Comparison of ENCODE assay signal across 8 cellular contexts in genomic region chr1:206935491-206936067, GRCh38. TPM values are rescaled to one million over a fixed set of nuclear protein-coding genes. Genes with fewer than 3 reads are reported as not detected.
DNase-seq lines count a peak whose midpoint lies in the region; ATAC-seq, FAIRE-seq and TF ChIP-seq lines count a peak whose summit lies in the region.

No MANE protein-coding gene starts in this region.

- peak; percentile 76 for ATAC-seq in activated CD4-positive, alpha-beta T cell treated with anti-CD3 and anti-CD28 coated beads for 36 hours
- peak; percentile 64 for ATAC-seq in GM12878
- no peak for ATAC-seq in lung (ENCODE audit: insufficient read depth, low FRiP score)
- no peak for ATAC-seq in HG03108 (IDR thresholded peaks at IDR 0.05; ENCODE audit: unreplicated experiment)
- ATAC-seq in HG02571 (IDR thresholded peaks at IDR 0.05; ENCODE audit: unreplicated experiment), result no peak
- ATAC-seq in HG02852 (IDR thresholded peaks at IDR 0.05; ENCODE audit: unreplicated experiment), result no peak

- no peak overlapping the region for H3K4me3 Mint-ChIP-seq in activated CD4-positive, alpha-beta T cell treated with anti-CD3 and anti-CD28 coated beads for 36 hours

- H3K9ac ChIP-seq in OCI-LY3 (ENCODE audit: low read length) (no peak overlapping the region), GM12878 (ENCODE audit: control insufficient read depth, insufficient read depth, low read length) (no peak overlapping the region)

- H3K4me3 ChIP-seq in OCI-LY3 (ENCODE audit: low read length) (no peak overlapping the region), GM12878 (no peak overlapping the region), lung (no peak overlapping the region)

- H3K36me3 Mint-ChIP-seq in activated CD4-positive, alpha-beta T cell treated with anti-CD3 and anti-CD28 coated beads for 36 hours (ENCODE audit: low read depth), result no peaks in the 10 kb centered on the region

- FAIRE-seq in GM12878 (lab: Jason Lieb, UNC), result no peak

- H4K20me1 ChIP-seq in OCI-LY3 (ENCODE audit: insufficient read depth, low read length) (no peaks in the 10 kb centered on the region), GM12878 (ENCODE audit: control insufficient read depth, insufficient read depth) (no peaks in the 10 kb centered on the region)

- intact Hi-C loops in activated CD4-positive, alpha-beta T cell treated with anti-CD3 and anti-CD28 coated beads for 36 hours (cut with DNase I, micrococcal nuclease), result loop anchor here in 1 of 2 experiments (1.0 to 2.0 kb wide), 2 partner anchors 47 to 141 kb away; no protein-coding TSS in a partner anchor
- intact Hi-C loops in GM12878 (cut with micrococcal nuclease; ENCODE audit: unreplicated experiment), result loop anchor here (1.0 kb wide), 1 partner anchor 44 kb away; no protein-coding TSS in a partner anchor

- TF ChIP-seq POLR2A in GM12878 (IDR thresholded peaks at IDR 0.05; ENCODE audit: low read depth, low read length), result no peak

- H3K27me3 Mint-ChIP-seq in activated CD4-positive, alpha-beta T cell treated with anti-CD3 and anti-CD28 coated beads for 36 hours, result no peaks in the 10 kb centered on the region

- H3K4me1 ChIP-seq in OCI-LY3 (ENCODE audit: low read length) (peaks cover 39% of the 10 kb centered on the region), GM12878 (ENCODE audit: control insufficient read depth, insufficient read depth, low read length) (peaks cover 27% of the 10 kb centered on the region), lung (ENCODE audit: control insufficient read depth in 2 of 2, insufficient read depth in 2 of 2, low read length in 2 of 2) (no peaks in the 10 kb centered on the region)

- peak; percentile 79 for DNase-seq in activated CD4-positive, alpha-beta T cell treated with anti-CD3 and anti-CD28 coated beads for 36 hours
- no peak for DNase-seq in activated CD4-positive, alpha-beta T cell treated with anti-CD3 and anti-CD28 coated beads for 1 hour
- DNase-seq in GM12878 (ENCODE audit: low read depth, low spot score) (no peak), lung (ENCODE audit: low spot score) (peak; percentile 52)

- peak; percentile 78 for TF ChIP-seq CTCF in OCI-LY3 (IDR thresholded peaks at IDR 0.05; ENCODE audit: low read depth, low read length)
- peak; percentile 44 to 71 (median 57) for TF ChIP-seq CTCF in GM12878 (IDR thresholded peaks at IDR 0.05 in 2 of 3, conservative IDR thresholded peaks at IDR 0.05 in 1 of 3; ENCODE audit: control insufficient read depth in 2 of 3, extremely low read depth in 1 of 3, insufficient read depth in 1 of 3, low read depth in 3 of 3, low read length in 3 of 3)
- TF ChIP-seq CTCF in lung (IDR thresholded peaks at IDR 0.05; ENCODE audit: control extremely low read depth, extremely low read depth), result peak; percentile 21

- RAD21 ChIA-PET in GM12878 (lab: Charles Lee; ENCODE audit: unreplicated experiment), result interaction anchor here (0.7 to 13.5 kb wide), 13 partner anchors 10 to 564 kb away, joined by 3 to 371 read pairs (median 4); partner anchors contain the start of gene FCMR

- in situ Hi-C loops in GM12878 (cut with MboI), result no loop called here

- H2AFZ ChIP-seq in OCI-LY3 (ENCODE audit: low read depth, low read length), result no peak overlapping the region
- no peak overlapping the region for H2AFZ ChIP-seq in GM12878 (ENCODE audit: control insufficient read depth, low read depth, low read length)

- CTCF ChIA-PET in activated CD4-positive, alpha-beta T cell treated with anti-CD3 and anti-CD28 coated beads for 36 hours (lab: Charles Lee), result interaction anchor here (0.6 to 12.7 kb wide), 26 partner anchors 9 to 685 kb away, joined by 3 to 200 read pairs (median 4); partner anchors contain the start of genes FCAMR, FCMR and IL20
- CTCF ChIA-PET in GM12878 (lab: Yijun Ruan, JAX), result interaction anchor here (0.6 to 13.5 kb wide), 31 partner anchors 10 to 562 kb away, joined by 3 to 643 read pairs (median 4); partner anchors contain the start of genes FCAMR, FCMR, IL20 and PIGR

- H3K27ac Mint-ChIP-seq in activated CD4-positive, alpha-beta T cell treated with anti-CD3 and anti-CD28 coated beads for 36 hours, result no peak overlapping the region

- H3K79me2 ChIP-seq in OCI-LY3 (ENCODE audit: low read length) (no peaks in the 10 kb centered on the region), GM12878 (ENCODE audit: control insufficient read depth, insufficient read depth, low read length) (no peaks in the 10 kb centered on the region)

- H3K4me2 ChIP-seq in OCI-LY3 (ENCODE audit: low read length) (no peak overlapping the region), GM12878 (ENCODE audit: control insufficient read depth, insufficient read depth) (no peak overlapping the region)

- no peak overlapping the region for H3K27ac ChIP-seq in OCI-LY3 (ENCODE audit: low read length)
- no peak overlapping the region for H3K27ac ChIP-seq in GM12878 (ENCODE audit: control insufficient read depth, insufficient read depth)
- no peak overlapping the region for H3K27ac ChIP-seq in lung (ENCODE audit: low read depth in 1 of 2, low read length in 1 of 2)

- peak; percentile 36; the same call in 1 of the 2 replicates for TF ChIP-seq RAD21 in GM12878 (IDR thresholded peaks at IDR 0.05; ENCODE audit: insufficient read depth, low read depth, low read length)

- TF ChIP-seq EP300 in GM12878 (IDR thresholded peaks at IDR 0.05; ENCODE audit: borderline replicate concordance in 1 of 2, control insufficient read depth in 1 of 2, low read depth in 2 of 2, low read length in 2 of 2), result no peak

- WGBS in GM12878 (ENCODE audit: insufficient coverage, insufficient replicate concordance, low lambda C conversion rate, missing lambda C conversion rate), result 65% methylated on average over 19 of the region's 19 CpGs
- 62 to 73% methylated on average over 19 of the region's 19 CpGs for WGBS in lung, 2 donors

- H3K36me3 ChIP-seq in OCI-LY3 (replicated peaks; ENCODE audit: low read depth, low read length) (no peaks in the 10 kb centered on the region), GM12878 (ENCODE audit: control insufficient read depth in 2 of 2, insufficient read depth in 2 of 2, low read length in 1 of 2) (no peaks in the 10 kb centered on the region), lung (ENCODE audit: control insufficient read depth in 2 of 2, insufficient read depth in 2 of 2, low read length in 2 of 2) (peaks cover 0 to 4% of the 10 kb centered on the region in 2 donors)

- no peaks in the 10 kb centered on the region for H3K9me3 Mint-ChIP-seq in activated CD4-positive, alpha-beta T cell treated with anti-CD3 and anti-CD28 coated beads for 36 hours (ENCODE audit: low read depth)

- POLR2A ChIA-PET in activated CD4-positive, alpha-beta T cell treated with anti-CD3 and anti-CD28 coated beads for 36 hours (lab: Charles Lee), result no interaction called here
- POLR2A ChIA-PET in GM12878 (lab: Charles Lee), result interaction anchor here (0.5 to 13.3 kb wide), 3 partner anchors 19 to 65 kb away, joined by 3 to 222 read pairs (median 3); partner anchors contain the start of gene FCMR

- SMC1A ChIA-PET in GM12878 (lab: Charles Lee; ENCODE audit: uncharacterized antibody, unreplicated experiment), result interaction anchor here (0.9 to 10.3 kb wide), 14 partner anchors 11 to 438 kb away, joined by 3 to 431 read pairs (median 6); partner anchors contain the start of genes FCAMR and FCMR

- H3K27me3 ChIP-seq in OCI-LY3 (ENCODE audit: low read depth, low read length) (no peaks in the 10 kb centered on the region), GM12878 (replicated peaks in 1 of 2; ENCODE audit: control insufficient read depth in 2 of 2, insufficient read depth in 2 of 2, low read length in 1 of 2) (no peaks in the 10 kb centered on the region), lung (ENCODE audit: control insufficient read depth, insufficient read depth) (no peaks in the 10 kb centered on the region)

- H3K9me3 ChIP-seq in OCI-LY3 (ENCODE audit: insufficient read depth, low read length), result no peaks in the 10 kb centered on the region
- no peaks in the 10 kb centered on the region for H3K9me3 ChIP-seq in GM12878 (replicated peaks; ENCODE audit: control insufficient read depth, insufficient read depth, low read length)
- no peaks in the 10 kb centered on the region for H3K9me3 ChIP-seq in lung (ENCODE audit: control insufficient read depth in 2 of 2, insufficient read depth in 1 of 2, low read length in 1 of 2)

- peaks cover 23% of the 10 kb centered on the region for H3K4me1 Mint-ChIP-seq in activated CD4-positive, alpha-beta T cell treated with anti-CD3 and anti-CD28 coated beads for 36 hours

- BruUV-seq in GM12878 (replicated peaks; lab: Mats Ljungman, UMichigan), result no TSS peak

RNA-seq across cellular contexts. Expression of gene PIGR, which starts 10.7 kb away (rescaled TPM):
- under 1 TPM; 0.07 to 0.54 TPM for total RNA-seq in activated CD4-positive, alpha-beta T cell treated with anti-CD3 and anti-CD28 coated beads for 36 hours
- 0.59 and 0.61 TPM in 2 replicates for total RNA-seq in GM12878 (2013; cell fraction: nucleolus; rRNA removed)
- total RNA-seq in GM12878 (2014; rRNA removed) (1.6 and 1.8 TPM in 2 replicates), GM12878 (2014; rRNA removed; fragmentation: Illumina TruSeq; extraction: Trizol) (7.6 and 7.9 TPM in 2 replicates), GM12878 (2021) (4.7 and 5.0 TPM in 2 replicates), lung (100 to 1,000 TPM; 381 to 845 TPM)
- polyA plus RNA-seq in GM12878 (2011; ENCODE audit: low read depth), result 1.3 TPM
- polyA plus RNA-seq in GM12878 (2011; rRNA removed) (1.7 and 1.8 TPM in 2 replicates), GM12878 (2014; fragmentation: Illumina TruSeq; extraction: Trizol) (4.1 and 14.3 TPM in 2 replicates), GM12878 (2014; fragmentation: Nextera tagmentation; extraction: Ambion mirVana) (1 to 10 TPM; 1.1 to 2.0 TPM), GM12878 (2014; rRNA removed) (1.7 and 2.4 TPM in 2 replicates), GM12878 (2016; fragmentation: Nextera tagmentation; extraction: Ambion mirVana) (1 to 10 TPM in 1 of 2 experiments, under 1 TPM in 1; 0.96 to 1.2 TPM), lung (100 to 1,000 TPM; 131 to 216 TPM)
- 0.92 and 0.93 TPM in 2 replicates for polyA plus RNA-seq in GM12878 (2011; cell fraction: cytosol; rRNA removed)
- polyA plus RNA-seq in GM12878 (2011; cell fraction: nucleus; rRNA removed), result 1.0 TPM in 2 replicates
- 2.4 and 5.4 TPM in 2 replicates for polyA plus RNA-seq in GM12878 (2012)
- 3.9 and 4.7 TPM in 2 replicates for polyA minus RNA-seq in GM12878 (2011; rRNA and poly(A)+ RNA removed)
- 1.9 and 3.5 TPM in 2 replicates for polyA minus RNA-seq in GM12878 (2011; cell fraction: cytosol; rRNA and poly(A)+ RNA removed)
- 4.5 and 5.0 TPM in 2 replicates for polyA minus RNA-seq in GM12878 (2011; cell fraction: nucleus; rRNA and poly(A)+ RNA removed)

RNA-seq across cellular contexts. Expression of gene FCMR, which starts 13.8 kb away (rescaled TPM):
- total RNA-seq in activated CD4-positive, alpha-beta T cell treated with anti-CD3 and anti-CD28 coated beads for 36 hours, result 10 to 100 TPM; 41.6 to 49.3 TPM
- total RNA-seq in GM12878 (2013; cell fraction: nucleolus; rRNA removed), result 279 and 312 TPM in 2 replicates
- total RNA-seq in GM12878 (2014; rRNA removed), result 112 and 125 TPM in 2 replicates
- total RNA-seq in GM12878 (2014; rRNA removed; fragmentation: Illumina TruSeq; extraction: Trizol), result 95.3 and 97.0 TPM in 2 replicates
- 191 and 207 TPM in 2 replicates for total RNA-seq in GM12878 (2021)
- 172 TPM for polyA plus RNA-seq in GM12878 (2011; ENCODE audit: low read depth)
- 110 and 200 TPM in 2 replicates for polyA plus RNA-seq in GM12878 (2011; rRNA removed)
- polyA plus RNA-seq in GM12878 (2011; cell fraction: cytosol; rRNA removed), result 276 and 324 TPM in 2 replicates
- polyA plus RNA-seq in GM12878 (2011; cell fraction: nucleus; rRNA removed), result 227 and 311 TPM in 2 replicates
- polyA plus RNA-seq in GM12878 (2012), result 247 and 253 TPM in 2 replicates
- polyA plus RNA-seq in GM12878 (2014; fragmentation: Illumina TruSeq; extraction: Trizol), result 245 and 297 TPM in 2 replicates
- polyA plus RNA-seq in GM12878 (2014; fragmentation: Nextera tagmentation; extraction: Ambion mirVana), result 10 to 100 TPM; 79.7 to 81.7 TPM
- polyA plus RNA-seq in GM12878 (2014; rRNA removed), result 155 and 157 TPM in 2 replicates
- 100 to 1,000 TPM; 107 to 120 TPM for polyA plus RNA-seq in GM12878 (2016; fragmentation: Nextera tagmentation; extraction: Ambion mirVana)
- 217 and 266 TPM in 2 replicates for polyA minus RNA-seq in GM12878 (2011; rRNA and poly(A)+ RNA removed)
- polyA minus RNA-seq in GM12878 (2011; cell fraction: cytosol; rRNA and poly(A)+ RNA removed), result 72.0 and 80.5 TPM in 2 replicates
- polyA minus RNA-seq in GM12878 (2011; cell fraction: nucleus; rRNA and poly(A)+ RNA removed), result 80.6 and 107 TPM in 2 replicates
- 10 to 100 TPM in 1 of 2 donors, 1 to 10 TPM in 1; 8.5 to 10.5 TPM for total RNA-seq in lung
- polyA plus RNA-seq in lung, result 10 to 100 TPM in 1 of 2 donors, 1 to 10 TPM in 1; 3.6 to 13.3 TPM

RNA-seq across cellular contexts. Expression of gene FCAMR, which starts 34.7 kb away (rescaled TPM):
- total RNA-seq in activated CD4-positive, alpha-beta T cell treated with anti-CD3 and anti-CD28 coated beads for 36 hours, result not detected
- total RNA-seq in GM12878 (2013; cell fraction: nucleolus; rRNA removed), result 0.24 TPM in 1 of 2 replicates, not detected in the other
- 0.06 and 0.16 TPM in 2 replicates for total RNA-seq in GM12878 (2014; rRNA removed)
- 0.04 and 0.14 TPM in 2 replicates for total RNA-seq in GM12878 (2014; rRNA removed; fragmentation: Illumina TruSeq; extraction: Trizol)
- not detected in 2 replicates for total RNA-seq in GM12878 (2021)
- polyA plus RNA-seq in GM12878 (2011; ENCODE audit: low read depth), result not detected
- 0.08 TPM in 1 of 2 replicates, not detected in the other for polyA plus RNA-seq in GM12878 (2011; rRNA removed)
- polyA plus RNA-seq in GM12878 (2011; cell fraction: cytosol; rRNA removed), result 0.08 and 0.12 TPM in 2 replicates
- 0.13 TPM in 1 of 2 replicates, not detected in the other for polyA plus RNA-seq in GM12878 (2011; cell fraction: nucleus; rRNA removed)
- 0.09 TPM in 1 of 2 replicates, not detected in the other for polyA plus RNA-seq in GM12878 (2012)
- polyA plus RNA-seq in GM12878 (2014; fragmentation: Illumina TruSeq; extraction: Trizol), result 0.04 and 0.11 TPM in 2 replicates
- under 1 TPM in 1 of 2 experiments, not detected in 1; 0.05 TPM for polyA plus RNA-seq in GM12878 (2014; fragmentation: Nextera tagmentation; extraction: Ambion mirVana)
- 0.15 and 0.16 TPM in 2 replicates for polyA plus RNA-seq in GM12878 (2014; rRNA removed)
- under 1 TPM in 1 of 2 experiments, not detected in 1; 0.14 TPM for polyA plus RNA-seq in GM12878 (2016; fragmentation: Nextera tagmentation; extraction: Ambion mirVana)
- polyA minus RNA-seq in GM12878 (2011; rRNA and poly(A)+ RNA removed), result 0.10 and 0.22 TPM in 2 replicates
- polyA minus RNA-seq in GM12878 (2011; cell fraction: cytosol; rRNA and poly(A)+ RNA removed), result not detected in 2 replicates
- 0.19 and 0.24 TPM in 2 replicates for polyA minus RNA-seq in GM12878 (2011; cell fraction: nucleus; rRNA and poly(A)+ RNA removed)
- total RNA-seq in lung, result under 1 TPM in 1 of 2 donors, not detected in 1; 0.40 TPM
- under 1 TPM in 1 of 2 donors, not detected in 1; 0.18 TPM for polyA plus RNA-seq in lung

RNA-seq across cellular contexts. Expression of gene IL24, which starts 38.3 kb away (rescaled TPM):
- 10 to 100 TPM in 1 of 2 experiments, 1 to 10 TPM in 1; 10.0 to 10.7 TPM for total RNA-seq in activated CD4-positive, alpha-beta T cell treated with anti-CD3 and anti-CD28 coated beads for 36 hours
- total RNA-seq in GM12878 (2013; cell fraction: nucleolus; rRNA removed), result 0.29 TPM in 1 of 2 replicates, not detected in the other
- total RNA-seq in GM12878 (2014; rRNA removed), result 0.11 TPM in 2 replicates
- total RNA-seq in GM12878 (2014; rRNA removed; fragmentation: Illumina TruSeq; extraction: Trizol), result 0.22 TPM in 1 of 2 replicates, not detected in the other
- total RNA-seq in GM12878 (2021), result 0.16 TPM in 1 of 2 replicates, not detected in the other
- polyA plus RNA-seq in GM12878 (2011; ENCODE audit: low read depth), result 14.3 TPM
- polyA plus RNA-seq in GM12878 (2011; rRNA removed), result 0.05 and 0.19 TPM in 2 replicates
- polyA plus RNA-seq in GM12878 (2011; cell fraction: cytosol; rRNA removed), result 0.03 TPM in 1 of 2 replicates, not detected in the other
- polyA plus RNA-seq in GM12878 (2011; cell fraction: nucleus; rRNA removed), result not detected in 2 replicates
- 28.2 and 39.9 TPM in 2 replicates for polyA plus RNA-seq in GM12878 (2012)
- polyA plus RNA-seq in GM12878 (2014; fragmentation: Illumina TruSeq; extraction: Trizol), result 0.21 and 0.41 TPM in 2 replicates
- 10 to 100 TPM; 19.0 to 19.8 TPM for polyA plus RNA-seq in GM12878 (2014; fragmentation: Nextera tagmentation; extraction: Ambion mirVana)
- polyA plus RNA-seq in GM12878 (2014; rRNA removed), result 0.13 and 0.35 TPM in 2 replicates
- polyA plus RNA-seq in GM12878 (2016; fragmentation: Nextera tagmentation; extraction: Ambion mirVana), result 1 to 10 TPM; 5.1 to 6.4 TPM
- polyA minus RNA-seq in GM12878 (2011; rRNA and poly(A)+ RNA removed), result not detected in 2 replicates
- polyA minus RNA-seq in GM12878 (2011; cell fraction: cytosol; rRNA and poly(A)+ RNA removed), result not detected in 2 replicates
- polyA minus RNA-seq in GM12878 (2011; cell fraction: nucleus; rRNA and poly(A)+ RNA removed), result not detected in 2 replicates
- not detected for total RNA-seq in lung
- 1 to 10 TPM in 1 of 2 donors, under 1 TPM in 1; 0.67 to 8.7 TPM for polyA plus RNA-seq in lung

Comparison
In these comparisons a context has a peak if more than half of its experiments do, and no peak if none do; other contexts are left out.
1. DNase-seq: peak in activated CD4-positive, alpha-beta T cell treated with anti-CD3 and anti-CD28 coated beads for 36 hours (single experiment) and lung (single experiment); none in activated CD4-positive, alpha-beta T cell treated with anti-CD3 and anti-CD28 coated beads for 1 hour (single experiment) and GM12878 (single experiment).
2. ATAC-seq: peak in activated CD4-positive, alpha-beta T cell treated with anti-CD3 and anti-CD28 coated beads for 36 hours (single experiment) and GM12878 (single experiment); none in lung (single experiment), HG03108 (single experiment), HG02571 (single experiment) and HG02852 (single experiment).
3. CTCF ChIP-seq: peak in every context shown above with its lines; median percentile 78 in OCI-LY3; 57 in GM12878; 21 in lung.
4. RNA of gene PIGR, which starts 10.7 kb away (total RNA-seq): 381 to 845 TPM in lung; 0.59 to 7.9 TPM in GM12878 and 0.07 to 0.54 TPM in activated CD4-positive, alpha-beta T cell treated with anti-CD3 and anti-CD28 coated beads for 36 hours; every median in the first group is over 10 times any median in the second.